Comparison of ENCODE assay signal across 8 cellular contexts in the genomic region with DNA sequence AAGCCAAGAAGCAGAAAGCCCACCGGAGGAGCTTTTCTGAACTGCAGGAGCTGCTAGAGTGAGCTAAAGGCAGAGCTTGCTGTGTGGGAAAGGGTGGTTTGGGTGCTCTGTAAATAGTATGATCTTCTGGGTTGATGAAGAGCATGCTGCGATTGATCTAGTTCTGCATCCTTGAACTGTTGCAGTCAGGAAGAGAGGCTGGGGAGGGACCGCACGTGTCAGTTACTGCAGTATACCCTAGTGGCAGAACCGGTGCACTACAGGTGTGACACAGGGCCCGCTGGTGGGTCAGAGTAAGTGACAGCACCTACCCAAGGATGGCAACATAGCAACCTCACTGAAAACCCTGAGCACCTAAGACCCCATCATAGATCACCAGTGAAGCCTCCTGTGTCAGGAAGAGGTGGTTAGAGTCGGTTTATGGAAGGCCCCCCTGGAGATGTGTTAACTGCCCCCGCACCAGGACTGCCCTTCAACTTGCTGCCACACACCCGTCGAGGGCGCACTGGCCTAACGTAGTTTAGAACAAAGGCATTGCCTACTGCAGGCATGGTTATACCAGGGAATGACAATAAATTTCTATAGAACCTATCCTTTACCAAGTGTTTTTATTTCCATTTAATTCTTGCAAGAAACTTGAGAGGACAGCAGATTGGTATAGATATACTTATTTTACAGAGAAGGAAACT.
DNase-seq lines count a peak whose midpoint lies in the region; ATAC-seq and TF ChIP-seq lines count a peak whose summit lies in the region.

No MANE protein-coding gene starts in this region.

- H3K4me1 Mint-ChIP-seq in neural progenitor cell, result no peaks in the 10 kb centered on the region

- H3K9me3 ChIP-seq in body of pancreas (no peaks in the 10 kb centered on the region), neural progenitor cell (ENCODE audit: low read depth) (no peaks in the 10 kb centered on the region)

- ATAC-seq in HG03139 (IDR thresholded peaks at IDR 0.05; ENCODE audit: unreplicated experiment) (peak; percentile 86), body of pancreas (no peak)

- H3K36me3 Mint-ChIP-seq in neural progenitor cell, result no peaks in the 10 kb centered on the region

- H3K4me2 ChIP-seq in neural progenitor cell, result peak overlapping the region; percentile 41

- no peaks in the 10 kb centered on the region for H3K27me3 ChIP-seq in body of pancreas
- H3K27me3 ChIP-seq in neural progenitor cell, result no peaks in the 10 kb centered on the region

- H3K9ac ChIP-seq in neural progenitor cell, result no peak overlapping the region

- H4K20me1 ChIP-seq in neural progenitor cell (ENCODE audit: low read depth), result no peaks in the 10 kb centered on the region

- H3K79me2 ChIP-seq in neural progenitor cell (ENCODE audit: low read depth), result no peaks in the 10 kb centered on the region

- peaks cover 9% of the 10 kb centered on the region for H3F3A ChIP-seq in neural progenitor cell (ENCODE audit: low read depth)

- H3K27me3 Mint-ChIP-seq in neural progenitor cell (ENCODE audit: insufficient read depth, low read depth), result no peaks in the 10 kb centered on the region

- TF ChIP-seq POLR2A in body of pancreas (IDR thresholded peaks at IDR 0.05), result no peak

- H3K27ac ChIP-seq in body of pancreas (no peak overlapping the region), neural progenitor cell (no peak overlapping the region)

- H3K4me3 ChIP-seq in body of pancreas (no peak overlapping the region), neural progenitor cell (no peak overlapping the region)

- H3K27ac Mint-ChIP-seq in neural progenitor cell, result no peak overlapping the region

- no peak overlapping the region for H3K4me3 Mint-ChIP-seq in neural progenitor cell

- H3K36me3 ChIP-seq in body of pancreas (replicated peaks in 1 of 2; ENCODE audit: insufficient read depth in 1 of 2, low read depth in 2 of 2) (no peaks in the 10 kb centered on the region), neural progenitor cell (no peaks in the 10 kb centered on the region)

- peaks cover 19% of the 10 kb centered on the region for H3K4me1 ChIP-seq in body of pancreas
- H3K4me1 ChIP-seq in neural progenitor cell, result no peaks in the 10 kb centered on the region

- TF ChIP-seq CTCF in body of pancreas (IDR thresholded peaks at IDR 0.05) (peak in 4 of 7 experiments; percentile 17 to 42 (median 32)), neural progenitor cell (IDR thresholded peaks at IDR 0.05) (peak; percentile 73)

- WGBS in body of pancreas, 2 donors, result 63% methylated on average over 11 to 12 of the region's 12 CpGs

- H3K9me3 Mint-ChIP-seq in neural progenitor cell, result peaks cover 2% of the 10 kb centered on the region

- no peak overlapping the region for H2AFZ ChIP-seq in neural progenitor cell (replicated peaks)

- intact Hi-C loops in body of pancreas (cut with DNase I), result no loop called here

- peak; percentile 17 for DNase-seq in NCI-H1694 (lab: John Stamatoyannopoulos, UW)
- DNase-seq in NCI-H1694 treated with DMSO at 0.1 percent for 48 hours (lab: John Stamatoyannopoulos, UW), result no peak
- peak in 4 of 5 experiments; percentile 3 to 60 (median 35) for DNase-seq in T-helper 2 cell
- peak in 3 of 4 donors; percentile 25 to 38 (median 27) for DNase-seq in body of pancreas
- DNase-seq in neural progenitor cell (ENCODE audit: low spot score), result peak; percentile 73
- DNase-seq in Ammon's horn (ENCODE audit: low spot score), result no peak
- no peak for DNase-seq in DMS79 treated with DMSO at 0.1 percent for 48 hours (lab: John Stamatoyannopoulos, UW)

Comparison
In these comparisons a context has a peak if more than half of its experiments do, and no peak if none do; other contexts are left out.
1. DNase-seq: peak in NCI-H1694 (single experiment), T-helper 2 cell (4 of 5), body of pancreas (3 of 4) and neural progenitor cell (single experiment); none in NCI-H1694 treated with DMSO at 0.1 percent for 48 hours (single experiment), Ammon's horn (single experiment) and DMS79 treated with DMSO at 0.1 percent for 48 hours (single experiment).